In the genomic region with DNA sequence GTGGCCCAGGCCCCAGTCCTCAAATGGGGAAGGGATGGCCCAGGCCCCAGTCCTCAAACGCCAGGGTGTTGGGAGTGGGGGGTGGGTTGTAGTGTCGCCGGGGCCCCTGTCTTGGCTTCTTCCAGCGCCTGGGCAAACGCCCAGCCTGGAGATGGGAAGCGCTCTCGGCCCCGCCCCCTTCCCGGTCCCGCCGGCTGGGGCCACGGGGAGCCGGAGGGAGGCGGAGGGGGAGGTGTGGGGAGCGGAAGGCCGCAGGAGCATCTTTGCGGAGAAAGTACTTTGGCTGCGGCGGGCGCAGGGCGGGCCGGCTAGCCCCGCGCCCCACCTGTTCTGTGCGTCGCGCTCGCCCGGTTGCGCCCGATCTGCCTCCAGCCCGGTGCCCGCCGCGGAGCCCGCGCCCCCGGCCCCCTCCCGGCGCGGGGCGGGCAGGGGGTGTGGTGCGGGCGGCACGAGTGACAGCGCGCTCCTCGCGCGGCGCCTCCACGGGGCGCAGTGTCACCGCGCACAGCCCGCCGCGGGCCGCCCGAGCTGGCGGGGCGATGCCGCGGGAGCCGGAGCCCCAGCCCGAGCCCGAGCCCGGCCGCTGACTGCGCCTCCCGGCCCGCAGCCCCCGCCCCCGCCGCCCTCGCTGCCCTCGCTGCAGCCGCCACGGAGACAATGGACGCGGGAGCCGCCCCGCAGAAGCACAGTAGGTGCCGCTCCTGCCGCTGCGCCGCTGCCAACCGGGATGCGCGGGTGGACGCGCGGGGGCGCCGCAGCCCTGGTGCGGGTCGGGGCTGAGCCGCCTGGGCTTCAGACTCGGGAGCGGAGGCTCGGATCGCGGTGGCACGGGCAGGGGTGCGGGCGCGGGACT, we compare ENCODE assay signal across 11 cellular contexts. TPM values are rescaled to one million over a fixed set of nuclear protein-coding genes. Genes with fewer than 3 reads are reported as not detected.
A peak's percentile ranks its signal among the peaks of the same experiment; 100 is the strongest.
DNase-seq lines count a peak whose midpoint lies in the region; ATAC-seq, FAIRE-seq and TF ChIP-seq lines count a peak whose summit lies in the region.
"Had no signal": no experiment of that assay in that cellular context is flagged by ENCODE, and none has a peak within 500 bp of the region (broad histone marks: within the 10 kb centered on the region; RNA-seq: fewer than 3 reads in every experiment).

No MANE protein-coding gene starts in this region.

- H3K27ac ChIP-seq in A673 (ENCODE audit: low read depth, low read length, poor library complexity, severe bottlenecking) (no peak overlapping the region), GM23338 (ENCODE audit: low read depth) (no peak overlapping the region), HepG2 (ENCODE audit: extremely low read length, insufficient read depth, low read length) (no peak overlapping the region), GM23248 (no peak overlapping the region), esophagus squamous epithelium (no peak overlapping the region)
- H3K27ac ChIP-seq: stomach had no signal

- peaks cover 62% of the 10 kb centered on the region for H3K27me3 ChIP-seq in A673 (replicated peaks; ENCODE audit: insufficient read depth, low read depth, low read length, poor library complexity)
- peaks cover 19% of the 10 kb centered on the region for H3K27me3 ChIP-seq in GM23338 (ENCODE audit: insufficient read depth)
- H3K27me3 ChIP-seq in HepG2 (ENCODE audit: control insufficient read depth in 1 of 2, insufficient read depth in 2 of 2, low read length in 2 of 2): peaks cover 42 to 90% of the 10 kb centered on the region in 2 experiments
- peaks cover 27% of the 10 kb centered on the region for H3K27me3 ChIP-seq in GM23248 (replicated peaks; ENCODE audit: insufficient read depth)
- peaks cover 0 to 95% (median 2%) of the 10 kb centered on the region in 4 donors for H3K27me3 ChIP-seq in esophagus squamous epithelium

- no peaks in the 10 kb centered on the region for H3K36me3 ChIP-seq in A673 (ENCODE audit: insufficient read depth, low read length, poor library complexity, severe bottlenecking)
- H3K36me3 ChIP-seq in GM23338 (ENCODE audit: insufficient read depth): no peaks in the 10 kb centered on the region
- no peaks in the 10 kb centered on the region for H3K36me3 ChIP-seq in HepG2 (replicated peaks in 1 of 2; ENCODE audit: control insufficient read depth in 1 of 2, insufficient read depth in 2 of 2, low read length in 2 of 2)
- H3K36me3 ChIP-seq in GM23248 (ENCODE audit: low read depth): no peaks in the 10 kb centered on the region
- H3K36me3 ChIP-seq in esophagus squamous epithelium: no peaks in the 10 kb centered on the region
- H3K36me3 ChIP-seq: stomach had no signal

- H3F3A ChIP-seq in GM23338 (replicated peaks; ENCODE audit: low read depth): no peaks in the 10 kb centered on the region
- no peaks in the 10 kb centered on the region for H3F3A ChIP-seq in GM23248 (ENCODE audit: insufficient read depth)

- peaks cover 14% of the 10 kb centered on the region for H3K4me1 Mint-ChIP-seq in GM23338

- H3K79me2 ChIP-seq in GM23338 (replicated peaks; ENCODE audit: insufficient read depth): no peaks in the 10 kb centered on the region
- H3K79me2 ChIP-seq in HepG2 (ENCODE audit: insufficient read depth, low read length): no peaks in the 10 kb centered on the region
- no peaks in the 10 kb centered on the region for H3K79me2 ChIP-seq in GM23248 (ENCODE audit: insufficient read depth)

- H3K9me3 Mint-ChIP-seq in GM23338: no peaks in the 10 kb centered on the region

- POLR2A ChIA-PET in A673 (lab: Charles Lee; ENCODE audit: low non-redundant PET) (no interaction called here), HepG2 (lab: Yijun Ruan, JAX) (no interaction called here)

- CTCF ChIA-PET in A673 (lab: Charles Lee) (no interaction called here), HepG2 (lab: Yijun Ruan, JAX; ENCODE audit: low intra/inter-chr PET ratio, low total read pairs) (no interaction called here)

- H3K4me3 Mint-ChIP-seq in GM23338: no peak overlapping the region

- DNase-seq in A673 (ENCODE audit: low spot score): peak; percentile 42
- DNase-seq in GM23338 (ENCODE audit: low spot score): peak; percentile 74
- DNase-seq in amygdala (lab: John Stamatoyannopoulos, UW): peak in 32 of 56 donors; percentile 15 to 79 (median 48)
- DNase-seq in HepG2 (ENCODE audit: low spot score): no peak
- DNase-seq in GM23248: no peak
- DNase-seq in esophagus squamous epithelium (lab: John Stamatoyannopoulos, UW): no peak
- DNase-seq in GM12891 (ENCODE audit: insufficient read length, low spot score): no peak
- DNase-seq: NCI-H187 treated with DMSO at 0.1 percent for 48 hours, stomach had no signal

- TF ChIP-seq CTCF in A673 (conservative IDR thresholded peaks at IDR 0.05; ENCODE audit: low read depth, low read length) (peak; percentile 42), GM23338 (conservative IDR thresholded peaks at IDR 0.05; ENCODE audit: low read depth in 2 of 2) (peak in 1 of 2 experiments; percentile 72; a peak in 2 of 4 replicates), HepG2 (CRISPR knock-in tag; IDR thresholded peaks at IDR 0.05) (peak; percentile 63), esophagus squamous epithelium (IDR thresholded peaks at IDR 0.05) (no peak)

- TF ChIP-seq POLR2A in HepG2 (IDR thresholded peaks at IDR 0.05; ENCODE audit: insufficient read depth in 1 of 2, low read depth in 2 of 2, low read length in 2 of 2): no peak
- TF ChIP-seq POLR2A in esophagus squamous epithelium (IDR thresholded peaks at IDR 0.05): no peak
- no peak for TF ChIP-seq POLR2A in GM12891 (IDR thresholded peaks at IDR 0.05; ENCODE audit: low read depth, low read length)

- no peak for TF ChIP-seq RAD21 in HepG2 (CRISPR knock-in tag; IDR thresholded peaks at IDR 0.05)

- H3K9ac ChIP-seq in HepG2 (ENCODE audit: insufficient read depth, low read depth, low read length) (no peak overlapping the region), GM23248 (no peak overlapping the region)

- peak; percentile 27 for ATAC-seq in GM23338
- ATAC-seq in HepG2: no peak
- no peak for ATAC-seq in HG03460 (IDR thresholded peaks at IDR 0.05; ENCODE audit: unreplicated experiment)

- H3K4me1 ChIP-seq in A673 (ENCODE audit: insufficient read depth, low read length, poor library complexity, severe bottlenecking) (peaks cover 18% of the 10 kb centered on the region), GM23338 (ENCODE audit: insufficient read depth) (no peaks in the 10 kb centered on the region), HepG2 (ENCODE audit: insufficient read depth, low read length) (no peaks in the 10 kb centered on the region), GM23248 (ENCODE audit: insufficient read depth) (no peaks in the 10 kb centered on the region), esophagus squamous epithelium (peaks cover 0 to 17% (median 13%) of the 10 kb centered on the region in 3 donors)

- no peaks in the 10 kb centered on the region for H3K9me2 ChIP-seq in GM23338 (ENCODE audit: insufficient read depth)
- no peaks in the 10 kb centered on the region for H3K9me2 ChIP-seq in GM23248 (ENCODE audit: insufficient read depth)

- H3K27ac Mint-ChIP-seq in GM23338: no peak overlapping the region

- FAIRE-seq in HepG2 (lab: Jason Lieb, UNC) (no peak), GM12891 (lab: Jason Lieb, UNC) (no peak)
- FAIRE-seq: TTC549 had no signal

- H3K36me3 Mint-ChIP-seq in GM23338 (ENCODE audit: low read depth): no peaks in the 10 kb centered on the region

- H3K4me2 ChIP-seq in GM23338 (peak overlapping the region; percentile 68; the same call in 1 of the 2 replicates), HepG2 (ENCODE audit: low read depth, low read length) (no peak overlapping the region), GM23248 (ENCODE audit: unreplicated experiment) (no peak overlapping the region)

- in situ Hi-C loops in HepG2 (cut with HindIII; ENCODE audit: extremely low pct_ligation_motif_present, low pct_unique_long_range_greater_than_20kb): no loop called here
- in situ Hi-C loops in GM23248 (cut with MboI): no loop called here

- intact Hi-C loops in A673 (cut with micrococcal nuclease; ENCODE audit: unreplicated experiment) (no loop called here), HepG2 (cut with micrococcal nuclease; ENCODE audit: unreplicated experiment) (no loop called here), esophagus squamous epithelium (cut with DNase I) (no loop called here)

- 46% methylated on average over 27 of the region's 107 CpGs for WGBS in HepG2 (ENCODE audit: low lambda C conversion rate)
- 5 to 7% methylated on average over 9 to 80 of the region's 107 CpGs for WGBS in GM23248 (ENCODE audit: low coverage in 1 of 2, low lambda C conversion rate in 2 of 2, missing lambda C conversion rate in 2 of 2), 2 experiments
- WGBS in esophagus squamous epithelium, 2 donors: 30 to 50% methylated on average over 4 of the region's 107 CpGs

- H3K9me3 ChIP-seq in A673 (ENCODE audit: low read depth, low read length, poor library complexity, severe bottlenecking) (no peaks in the 10 kb centered on the region), HepG2 (ENCODE audit: low read length) (no peaks in the 10 kb centered on the region), GM23248 (ENCODE audit: low read depth) (no peaks in the 10 kb centered on the region), esophagus squamous epithelium (no peaks in the 10 kb centered on the region)
- H3K9me3 ChIP-seq: stomach had no signal

- TF ChIP-seq EP300 in HepG2 (IDR thresholded peaks at IDR 0.05; ENCODE audit: low read depth in 2 of 2, low read length in 2 of 2): no peak
- no peak for TF ChIP-seq EP300 in HepG2 (CRISPR knock-in tag; IDR thresholded peaks at IDR 0.05; ENCODE audit: borderline replicate concordance)

- no peak overlapping the region for H2AFZ ChIP-seq in GM23338
- no peak overlapping the region for H2AFZ ChIP-seq in HepG2 (ENCODE audit: low read length)
- H2AFZ ChIP-seq in GM23248: no peak overlapping the region

- H3K4me3 ChIP-seq in A673 (ENCODE audit: low read depth, low read length, poor library complexity, severe bottlenecking): no peak overlapping the region
- peak overlapping the region; percentile 48; the same call in 1 of the 2 replicates for H3K4me3 ChIP-seq in GM23338
- H3K4me3 ChIP-seq in HepG2 (replicated peaks in 1 of 3; ENCODE audit: insufficient read depth in 1 of 3, low read depth in 2 of 3, low read length in 3 of 3): no peak overlapping the region
- H3K4me3 ChIP-seq in GM23248: no peak overlapping the region
- peak overlapping the region in 2 of 4 donors; percentile 16 to 23 for H3K4me3 ChIP-seq in esophagus squamous epithelium
- H3K4me3 ChIP-seq: stomach had no signal

- BruUV-seq in A673 (replicated peaks; lab: Mats Ljungman, UMichigan): no TSS peak
- no TSS peak for BruUV-seq in HepG2 (replicated peaks; lab: Mats Ljungman, UMichigan)

- H4K20me1 ChIP-seq in GM23338 (replicated peaks; ENCODE audit: insufficient read depth): no peaks in the 10 kb centered on the region
- H4K20me1 ChIP-seq in HepG2 (ENCODE audit: insufficient read depth, low read length): peaks cover 3% of the 10 kb centered on the region; the same call in 1 of the 2 replicates
- no peaks in the 10 kb centered on the region for H4K20me1 ChIP-seq in GM23248 (ENCODE audit: insufficient read depth)

- peaks cover 9% of the 10 kb centered on the region for H3K27me3 Mint-ChIP-seq in GM23338 (ENCODE audit: insufficient read depth, low read depth, poor library complexity)

RNA-seq across cellular contexts. Expression of a gene that starts 31.1 kb away (rescaled TPM):
- total RNA-seq in A673 (2021) (27.6 and 28.0 TPM in 2 replicates), HepG2 (2016; rRNA removed; fragmentation: Illumina TruSeq; extraction: Trizol) (38.3 and 39.6 TPM in 2 replicates), esophagus squamous epithelium (10 to 100 TPM; 23.2 to 33.2 (median 27.2) TPM)
- total RNA-seq in GM23338 (2014; rRNA removed; shearing (Covaris generic)): 43.3 and 53.9 TPM in 2 replicates
- polyA plus RNA-seq in GM23338 (2016; fragmentation: Nextera tagmentation; extraction: Ambion mirVana) (15.0 and 15.9 TPM in 2 replicates), HepG2 (2011; rRNA removed) (16.1 and 21.0 TPM in 2 replicates), GM23248 (2016; fragmentation: Nextera tagmentation; extraction: Ambion mirVana) (24.7 and 29.1 TPM in 2 replicates)
- 20.2 and 25.8 TPM in 2 replicates for total RNA-seq in HepG2 (2016; cell fraction: cytosol; rRNA removed; fragmentation: Illumina TruSeq; extraction: Trizol; ENCODE audit: low read depth)
- total RNA-seq in HepG2 (2016; cell fraction: insoluble cytoplasmic fraction; rRNA removed; fragmentation: Illumina TruSeq; extraction: Trizol): 37.8 and 38.9 TPM in 2 replicates
- 53.4 and 59.7 TPM in 2 replicates for total RNA-seq in HepG2 (2016; cell fraction: membrane; rRNA removed; fragmentation: Illumina TruSeq; extraction: Trizol)
- 27.1 and 27.5 TPM in 2 replicates for total RNA-seq in HepG2 (2016; cell fraction: nucleus; rRNA removed; fragmentation: Illumina TruSeq; extraction: Trizol)
- polyA plus RNA-seq in HepG2 (2011; cell fraction: cytosol; rRNA removed): 16.3 and 20.9 TPM in 2 replicates
- polyA plus RNA-seq in HepG2 (2011; cell fraction: nucleus; rRNA removed): 49.0 and 57.5 TPM in 2 replicates
- polyA plus RNA-seq in HepG2 (2012): 13.3 and 14.5 TPM in 2 replicates
- 27.1 and 37.0 TPM in 2 replicates for polyA plus RNA-seq in HepG2 (2016; cell fraction: cytosol; fragmentation: Illumina TruSeq; extraction: Trizol; ENCODE audit: low read depth)
- 36.5 and 40.8 TPM in 2 replicates for polyA plus RNA-seq in HepG2 (2016; cell fraction: insoluble cytoplasmic fraction; fragmentation: Illumina TruSeq; extraction: Trizol; ENCODE audit: low read depth)
- polyA plus RNA-seq in HepG2 (2016; cell fraction: membrane; fragmentation: Illumina TruSeq; extraction: Trizol; ENCODE audit: low read depth): 47.4 and 49.9 TPM in 2 replicates
- 44.7 and 46.3 TPM in 2 replicates for polyA plus RNA-seq in HepG2 (2016; cell fraction: nucleus; fragmentation: Illumina TruSeq; extraction: Trizol; ENCODE audit: insufficient read depth, low read depth)
- 15.3 and 46.5 TPM in 2 replicates for polyA minus RNA-seq in HepG2 (2011; rRNA and poly(A)+ RNA removed; ENCODE audit: low replicate concordance)
- 9.7 and 12.0 TPM in 2 replicates for polyA minus RNA-seq in HepG2 (2011; cell fraction: cytosol; rRNA and poly(A)+ RNA removed)
- 18.4 and 20.1 TPM in 2 replicates for polyA minus RNA-seq in HepG2 (2011; cell fraction: nucleus; rRNA and poly(A)+ RNA removed)
- total RNA-seq in GM23248 (2014; rRNA removed; shearing (Covaris generic)): 51.3 and 59.1 TPM in 2 replicates
- polyA plus RNA-seq in GM12891 (2012; ENCODE audit: low read depth, missing spikeins): 11.2 TPM

RNA-seq across cellular contexts. Expression of a gene that starts 32.6 kb away (rescaled TPM):
- 0.13 TPM in 1 of 2 replicates, not detected in the other for total RNA-seq in A673 (2021)
- total RNA-seq in GM23338 (2014; rRNA removed; shearing (Covaris generic)): 0.08 and 0.31 TPM in 2 replicates
- polyA plus RNA-seq in GM23338 (2016; fragmentation: Nextera tagmentation; extraction: Ambion mirVana): 0.07 TPM in 1 of 2 replicates, not detected in the other
- 0.14 and 0.15 TPM in 2 replicates for total RNA-seq in HepG2 (2016; rRNA removed; fragmentation: Illumina TruSeq; extraction: Trizol)
- under 0.01 TPM in 1 of 2 replicates, not detected in the other for total RNA-seq in HepG2 (2016; cell fraction: cytosol; rRNA removed; fragmentation: Illumina TruSeq; extraction: Trizol; ENCODE audit: low read depth)
- total RNA-seq in HepG2 (2016; cell fraction: insoluble cytoplasmic fraction; rRNA removed; fragmentation: Illumina TruSeq; extraction: Trizol): 0.12 and 0.22 TPM in 2 replicates
- 0.06 and 0.10 TPM in 2 replicates for total RNA-seq in HepG2 (2016; cell fraction: membrane; rRNA removed; fragmentation: Illumina TruSeq; extraction: Trizol)
- total RNA-seq in HepG2 (2016; cell fraction: nucleus; rRNA removed; fragmentation: Illumina TruSeq; extraction: Trizol): 0.19 and 0.22 TPM in 2 replicates
- polyA plus RNA-seq in HepG2 (2011; rRNA removed): 0.67 and 1.3 TPM in 2 replicates
- 0.32 and 0.78 TPM in 2 replicates for polyA plus RNA-seq in HepG2 (2011; cell fraction: cytosol; rRNA removed)
- polyA plus RNA-seq in HepG2 (2011; cell fraction: nucleus; rRNA removed): 6.0 and 6.1 TPM in 2 replicates
- 0.11 and 0.15 TPM in 2 replicates for polyA plus RNA-seq in HepG2 (2012)
- polyA plus RNA-seq in HepG2 (2016; cell fraction: cytosol; fragmentation: Illumina TruSeq; extraction: Trizol; ENCODE audit: low read depth): 0.05 TPM in 1 of 2 replicates, not detected in the other
- 0.10 and 0.20 TPM in 2 replicates for polyA plus RNA-seq in HepG2 (2016; cell fraction: insoluble cytoplasmic fraction; fragmentation: Illumina TruSeq; extraction: Trizol; ENCODE audit: low read depth)
- 0.07 TPM in 1 of 2 replicates, not detected in the other for polyA plus RNA-seq in HepG2 (2016; cell fraction: membrane; fragmentation: Illumina TruSeq; extraction: Trizol; ENCODE audit: low read depth)
- 0.37 and 0.83 TPM in 2 replicates for polyA plus RNA-seq in HepG2 (2016; cell fraction: nucleus; fragmentation: Illumina TruSeq; extraction: Trizol; ENCODE audit: insufficient read depth, low read depth)
- 1.2 TPM in 1 of 2 replicates, not detected in the other for polyA minus RNA-seq in HepG2 (2011; rRNA and poly(A)+ RNA removed; ENCODE audit: low replicate concordance)
- polyA minus RNA-seq in HepG2 (2011; cell fraction: cytosol; rRNA and poly(A)+ RNA removed): 0.20 TPM in 1 of 2 replicates, not detected in the other
- polyA minus RNA-seq in HepG2 (2011; cell fraction: nucleus; rRNA and poly(A)+ RNA removed): 0.90 and 1.2 TPM in 2 replicates
- 0.13 TPM in 1 of 2 replicates, not detected in the other for total RNA-seq in GM23248 (2014; rRNA removed; shearing (Covaris generic))
- not detected in 2 replicates for polyA plus RNA-seq in GM23248 (2016; fragmentation: Nextera tagmentation; extraction: Ambion mirVana)
- total RNA-seq in esophagus squamous epithelium: 10 to 100 TPM; 26.1 to 34.3 (median 31.5) TPM
- polyA plus RNA-seq in GM12891 (2012; ENCODE audit: low read depth, missing spikeins): 0.51 TPM

RNA-seq across cellular contexts. Expression of a gene that starts 51.9 kb away (rescaled TPM):
- total RNA-seq in A673 (2021): 152 and 154 TPM in 2 replicates
- 50.9 and 58.4 TPM in 2 replicates for total RNA-seq in GM23338 (2014; rRNA removed; shearing (Covaris generic))
- polyA plus RNA-seq in GM23338 (2016; fragmentation: Nextera tagmentation; extraction: Ambion mirVana): 91.9 and 99.5 TPM in 2 replicates
- total RNA-seq in HepG2 (2016; rRNA removed; fragmentation: Illumina TruSeq; extraction: Trizol): 83.9 and 128 TPM in 2 replicates
- total RNA-seq in HepG2 (2016; cell fraction: cytosol; rRNA removed; fragmentation: Illumina TruSeq; extraction: Trizol; ENCODE audit: low read depth): 51.3 and 72.8 TPM in 2 replicates
- total RNA-seq in HepG2 (2016; cell fraction: insoluble cytoplasmic fraction; rRNA removed; fragmentation: Illumina TruSeq; extraction: Trizol): 89.5 and 137 TPM in 2 replicates
- total RNA-seq in HepG2 (2016; cell fraction: membrane; rRNA removed; fragmentation: Illumina TruSeq; extraction: Trizol): 77.4 and 86.1 TPM in 2 replicates
- total RNA-seq in HepG2 (2016; cell fraction: nucleus; rRNA removed; fragmentation: Illumina TruSeq; extraction: Trizol): 76.0 and 95.5 TPM in 2 replicates
- polyA plus RNA-seq in HepG2 (2011; rRNA removed): 135 and 164 TPM in 2 replicates
- 82.7 and 131 TPM in 2 replicates for polyA plus RNA-seq in HepG2 (2011; cell fraction: cytosol; rRNA removed)
- 155 and 197 TPM in 2 replicates for polyA plus RNA-seq in HepG2 (2011; cell fraction: nucleus; rRNA removed)
- 64.5 and 73.8 TPM in 2 replicates for polyA plus RNA-seq in HepG2 (2012)
- 84.3 and 98.6 TPM in 2 replicates for polyA plus RNA-seq in HepG2 (2016; cell fraction: cytosol; fragmentation: Illumina TruSeq; extraction: Trizol; ENCODE audit: low read depth)
- 87.8 and 97.0 TPM in 2 replicates for polyA plus RNA-seq in HepG2 (2016; cell fraction: insoluble cytoplasmic fraction; fragmentation: Illumina TruSeq; extraction: Trizol; ENCODE audit: low read depth)
- 69.1 and 85.3 TPM in 2 replicates for polyA plus RNA-seq in HepG2 (2016; cell fraction: membrane; fragmentation: Illumina TruSeq; extraction: Trizol; ENCODE audit: low read depth)
- 191 and 194 TPM in 2 replicates for polyA plus RNA-seq in HepG2 (2016; cell fraction: nucleus; fragmentation: Illumina TruSeq; extraction: Trizol; ENCODE audit: insufficient read depth, low read depth)
- 95.9 and 234 TPM in 2 replicates for polyA minus RNA-seq in HepG2 (2011; rRNA and poly(A)+ RNA removed; ENCODE audit: low replicate concordance)
- polyA minus RNA-seq in HepG2 (2011; cell fraction: cytosol; rRNA and poly(A)+ RNA removed): 32.9 and 45.5 TPM in 2 replicates
- polyA minus RNA-seq in HepG2 (2011; cell fraction: nucleus; rRNA and poly(A)+ RNA removed): 23.3 and 29.3 TPM in 2 replicates
- 69.7 and 135 TPM in 2 replicates for total RNA-seq in GM23248 (2014; rRNA removed; shearing (Covaris generic))
- 328 and 331 TPM in 2 replicates for polyA plus RNA-seq in GM23248 (2016; fragmentation: Nextera tagmentation; extraction: Ambion mirVana)
- 100 to 1,000 TPM in 1 of 4 donors, 10 to 100 TPM in 3; 63.3 to 136 (median 75.7) TPM for total RNA-seq in esophagus squamous epithelium
- polyA plus RNA-seq in GM12891 (2012; ENCODE audit: low read depth, missing spikeins): 68.7 TPM

RNA-seq across cellular contexts. Expression of a gene that starts 52.2 kb away (rescaled TPM):
- total RNA-seq in A673 (2021) (24.7 and 29.8 TPM in 2 replicates), HepG2 (2016; rRNA removed; fragmentation: Illumina TruSeq; extraction: Trizol) (3.9 and 6.5 TPM in 2 replicates), esophagus squamous epithelium (10 to 100 TPM in 1 of 4 donors, 1 to 10 TPM in 3; 6.7 to 10.8 (median 7.0) TPM)
- total RNA-seq in GM23338 (2014; rRNA removed; shearing (Covaris generic)): 6.6 and 11.1 TPM in 2 replicates
- polyA plus RNA-seq in GM23338 (2016; fragmentation: Nextera tagmentation; extraction: Ambion mirVana) (4.7 and 4.8 TPM in 2 replicates), HepG2 (2011; rRNA removed) (2.6 and 3.1 TPM in 2 replicates), GM23248 (2016; fragmentation: Nextera tagmentation; extraction: Ambion mirVana) (5.5 and 7.2 TPM in 2 replicates)
- total RNA-seq in HepG2 (2016; cell fraction: cytosol; rRNA removed; fragmentation: Illumina TruSeq; extraction: Trizol; ENCODE audit: low read depth): 1.5 and 2.2 TPM in 2 replicates
- total RNA-seq in HepG2 (2016; cell fraction: insoluble cytoplasmic fraction; rRNA removed; fragmentation: Illumina TruSeq; extraction: Trizol): 3.5 and 5.4 TPM in 2 replicates
- total RNA-seq in HepG2 (2016; cell fraction: membrane; rRNA removed; fragmentation: Illumina TruSeq; extraction: Trizol): 1.7 and 1.8 TPM in 2 replicates
- total RNA-seq in HepG2 (2016; cell fraction: nucleus; rRNA removed; fragmentation: Illumina TruSeq; extraction: Trizol): 6.4 and 6.8 TPM in 2 replicates
- polyA plus RNA-seq in HepG2 (2011; cell fraction: cytosol; rRNA removed): 2.5 and 3.1 TPM in 2 replicates
- polyA plus RNA-seq in HepG2 (2011; cell fraction: nucleus; rRNA removed): 7.8 and 8.8 TPM in 2 replicates
- polyA plus RNA-seq in HepG2 (2012): 1.3 and 1.7 TPM in 2 replicates
- polyA plus RNA-seq in HepG2 (2016; cell fraction: cytosol; fragmentation: Illumina TruSeq; extraction: Trizol; ENCODE audit: low read depth): 0.84 and 1.9 TPM in 2 replicates
- polyA plus RNA-seq in HepG2 (2016; cell fraction: insoluble cytoplasmic fraction; fragmentation: Illumina TruSeq; extraction: Trizol; ENCODE audit: low read depth): 2.3 and 3.3 TPM in 2 replicates
- polyA plus RNA-seq in HepG2 (2016; cell fraction: membrane; fragmentation: Illumina TruSeq; extraction: Trizol; ENCODE audit: low read depth): 0.73 and 1.3 TPM in 2 replicates
- 8.2 and 9.2 TPM in 2 replicates for polyA plus RNA-seq in HepG2 (2016; cell fraction: nucleus; fragmentation: Illumina TruSeq; extraction: Trizol; ENCODE audit: insufficient read depth, low read depth)
- polyA minus RNA-seq in HepG2 (2011; rRNA and poly(A)+ RNA removed; ENCODE audit: low replicate concordance): 6.7 and 28.4 TPM in 2 replicates
- polyA minus RNA-seq in HepG2 (2011; cell fraction: cytosol; rRNA and poly(A)+ RNA removed): 1.3 and 3.0 TPM in 2 replicates
- polyA minus RNA-seq in HepG2 (2011; cell fraction: nucleus; rRNA and poly(A)+ RNA removed): 7.5 and 8.9 TPM in 2 replicates
- 6.3 and 8.8 TPM in 2 replicates for total RNA-seq in GM23248 (2014; rRNA removed; shearing (Covaris generic))
- 2.5 TPM for polyA plus RNA-seq in GM12891 (2012; ENCODE audit: low read depth, missing spikeins)

Comparison
In these comparisons a context has a peak if more than half of its experiments do, and no peak if none do; other contexts are left out.
1. DNase-seq: peak in A673 (single experiment), GM23338 (single experiment) and amygdala (32 of 56); none in HepG2 (single experiment), GM23248 (single experiment), esophagus squamous epithelium (single experiment) and GM12891 (single experiment).
2. CTCF ChIP-seq: peak in A673 (single experiment) and HepG2 (single experiment); none in esophagus squamous epithelium (0 of 6).
3. RNA of a gene that starts 32.6 kb away (total RNA-seq): 26.1 to 34.3 TPM in esophagus squamous epithelium; 0.08 to 0.31 TPM in GM23338, under 0.01 to 0.22 TPM in HepG2, 0.13 TPM in A673 and 0.13 TPM in GM23248; every median in the first group is over 10 times any median in the second.